Comparison of ENCODE assay signal across 14 cellular contexts in the genomic region with DNA sequence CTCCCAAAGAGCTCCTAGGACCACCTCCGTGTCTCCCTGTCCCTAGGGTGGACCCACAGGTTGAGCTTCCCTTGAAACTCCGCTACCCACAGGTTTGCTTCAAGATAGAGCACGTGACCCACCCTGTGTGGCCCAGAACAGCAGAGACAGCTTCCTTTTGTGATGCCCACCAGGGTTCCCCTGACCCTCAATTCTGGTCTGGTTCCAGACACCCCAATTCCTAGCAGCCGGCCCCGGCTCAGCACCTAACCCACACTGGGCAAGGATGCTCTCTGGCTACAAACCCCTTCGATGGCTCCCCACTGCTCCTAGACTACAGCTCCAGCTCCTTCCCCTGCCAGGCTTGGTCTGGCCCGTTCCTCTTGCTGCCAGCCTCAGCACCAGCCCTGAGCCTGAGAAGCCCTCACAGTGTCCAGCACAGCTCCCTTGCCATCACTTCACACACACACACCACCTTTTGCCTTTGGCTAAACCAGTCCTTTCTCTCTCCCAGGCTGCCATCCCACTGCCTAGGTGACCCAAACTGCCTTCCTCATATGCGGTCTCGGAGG. TPM values are rescaled to one million over a fixed set of nuclear protein-coding genes. Genes with fewer than 3 reads are reported as not detected.
A peak's percentile ranks its signal among the peaks of the same experiment; 100 is the strongest.
DNase-seq lines count a peak whose midpoint lies in the region; ATAC-seq, FAIRE-seq and TF ChIP-seq lines count a peak whose summit lies in the region.
"Had no signal": no experiment of that assay in that cellular context is flagged by ENCODE, and none has a peak within 500 bp of the region (broad histone marks: within the 10 kb centered on the region; RNA-seq: fewer than 3 reads in every experiment).

No MANE protein-coding gene starts in this region.

- H2AFZ ChIP-seq in SK-N-SH (ENCODE audit: low read depth): 0 out of 2 replicates have a peak overlapping the region, but pooled peaks have one; percentile 68

- CTCF ChIA-PET in activated naive CD4-positive, alpha-beta T cell treated with anti-CD3 and anti-CD28 coated beads for 36 hours (lab: Charles Lee): interaction anchor here (0.6 to 4.7 kb wide), 22 partner anchors 8 to 708 kb away, joined by 3 to 49 read pairs (median 4); a partner anchor contains a TSS
- CTCF ChIA-PET in SK-N-SH (lab: Yijun Ruan, JAX): interaction anchor here (0.6 to 10.5 kb wide), 25 partner anchors 10 to 725 kb away, joined by 3 to 128 read pairs (median 8); a partner anchor contains a TSS

- no peaks in the 10 kb centered on the region for H3F3A ChIP-seq in SK-N-SH (replicated peaks; ENCODE audit: insufficient read depth)

- no peak for TF ChIP-seq RAD21 in SK-N-SH (IDR thresholded peaks at IDR 0.05; ENCODE audit: low read length)

- WGBS in SK-N-SH (ENCODE audit: low lambda C conversion rate): 63% methylated on average over 8 of the region's 9 CpGs
- 44 to 77% methylated on average over 3 to 4 of the region's 9 CpGs for WGBS in thyroid gland, 2 donors

- H3K9me3 ChIP-seq in SK-N-SH (0 out of 2 replicates have a peak, but pooled peaks cover 9% of the 10 kb centered on the region), thyroid gland (no peaks in the 10 kb centered on the region)
- H3K9me3 ChIP-seq: gastrocnemius medialis had no signal

- H3K4me2 ChIP-seq in SK-N-SH: no peak overlapping the region

- peak; percentile 21 to 36 for ATAC-seq in stimulated activated naive B cell treated with anti-CD40 and anti-IgM and Interleukin-4, amounts not matched to agents 10 μg/mL and 1 μg/mL and 100 μg/mL, for 72 hours (replicated peaks)
- ATAC-seq in GM18873 (IDR thresholded peaks at IDR 0.05; ENCODE audit: low FRiP score, unreplicated experiment): no peak

- no peaks in the 10 kb centered on the region for H3K36me3 ChIP-seq in SK-N-SH (replicated peaks in 1 of 2; ENCODE audit: control insufficient read depth in 1 of 2, insufficient read depth in 2 of 2, low read length in 1 of 2)
- no peaks in the 10 kb centered on the region for H3K36me3 ChIP-seq in thyroid gland
- H3K36me3 ChIP-seq: gastrocnemius medialis, spleen had no signal

- no peak for TF ChIP-seq EP300 in SK-N-SH (IDR thresholded peaks at IDR 0.05; ENCODE audit: borderline replicate concordance in 1 of 2, low read depth in 1 of 2, low read length in 1 of 2)

- POLR2A ChIA-PET in SK-N-SH (lab: Yijun Ruan, JAX): interaction anchor here (0.5 to 1.2 kb wide), 2 partner anchors 112 to 216 kb away, joined by 3 to 4 read pairs; no protein-coding TSS in a partner anchor

- DNase-seq in activated naive CD4-positive, alpha-beta T cell treated with anti-CD3 and anti-CD28 coated beads for 36 hours: no peak
- no peak for DNase-seq in activated naive CD4-positive, alpha-beta T cell treated with Interleukin-2 at 50 U/mL for 16 hours
- DNase-seq in SK-N-SH (no peak), fibroblast of the aortic adventitia (ENCODE audit: low read depth) (no peak), GM12892 (ENCODE audit: insufficient read length) (no peak), thyroid gland (no peak)
- DNase-seq in stimulated activated naive B cell treated with anti-CD40 and anti-IgM and Interleukin-4, amounts not matched to agents 10 μg/mL and 1 μg/mL and 100 μg/mL, for 72 hours: no peak

- H3K4me3 ChIP-seq in SK-N-SH (ENCODE audit: low read depth in 2 of 2, low read length in 1 of 2) (no peak overlapping the region), fibroblast of the aortic adventitia (ENCODE audit: low read depth, low read length) (peak overlapping the region; percentile 44), thyroid gland (replicated peaks in 1 of 3) (no peak overlapping the region)
- H3K4me3 ChIP-seq: gastrocnemius medialis, GM12878 had no signal

- no peak overlapping the region for H3K27ac Mint-ChIP-seq in activated naive CD4-positive, alpha-beta T cell treated with anti-CD3 and anti-CD28 coated beads for 36 hours
- H3K27ac Mint-ChIP-seq in stimulated activated naive B cell treated with anti-CD40 and anti-IgM and Interleukin-4, amounts not matched to agents 10 μg/mL and 1 μg/mL and 100 μg/mL, for 72 hours: peak overlapping the region; percentile 51

- TF ChIP-seq POLR2A in GM12892 (IDR thresholded peaks at IDR 0.05; ENCODE audit: low read depth, low read length): no peak
- no peak for TF ChIP-seq POLR2A in thyroid gland (IDR thresholded peaks at IDR 0.05)

- H3K27ac ChIP-seq in SK-N-SH (ENCODE audit: low read depth in 2 of 2, low read length in 1 of 2) (no peak overlapping the region), thyroid gland (no peak overlapping the region)
- H3K27ac ChIP-seq: C4-2B, gastrocnemius medialis, spleen had no signal

- H3K9me3 Mint-ChIP-seq in activated naive CD4-positive, alpha-beta T cell treated with anti-CD3 and anti-CD28 coated beads for 36 hours: no peaks in the 10 kb centered on the region
- H3K9me3 Mint-ChIP-seq in stimulated activated naive B cell treated with anti-CD40 and anti-IgM and Interleukin-4, amounts not matched to agents 10 μg/mL and 1 μg/mL and 100 μg/mL, for 72 hours: no peaks in the 10 kb centered on the region

- H3K27me3 ChIP-seq in SK-N-SH (ENCODE audit: insufficient read depth) (no peaks in the 10 kb centered on the region; the same call in 1 of the 2 replicates), thyroid gland (no peaks in the 10 kb centered on the region)

- peaks cover 6% of the 10 kb centered on the region for H3K4me1 Mint-ChIP-seq in activated naive CD4-positive, alpha-beta T cell treated with anti-CD3 and anti-CD28 coated beads for 36 hours (ENCODE audit: low read depth)
- peaks cover 4 to 8% of the 10 kb centered on the region in 2 donors for H3K4me1 Mint-ChIP-seq in stimulated activated naive B cell treated with anti-CD40 and anti-IgM and Interleukin-4, amounts not matched to agents 10 μg/mL and 1 μg/mL and 100 μg/mL, for 72 hours

- peak overlapping the region; percentile 70 for H3K4me3 Mint-ChIP-seq in activated naive CD4-positive, alpha-beta T cell treated with anti-CD3 and anti-CD28 coated beads for 36 hours
- peak overlapping the region; percentile 80 to 87 for H3K4me3 Mint-ChIP-seq in stimulated activated naive B cell treated with anti-CD40 and anti-IgM and Interleukin-4, amounts not matched to agents 10 μg/mL and 1 μg/mL and 100 μg/mL, for 72 hours

- H3K36me3 Mint-ChIP-seq in activated naive CD4-positive, alpha-beta T cell treated with anti-CD3 and anti-CD28 coated beads for 36 hours (ENCODE audit: low read depth): no peaks in the 10 kb centered on the region
- H3K36me3 Mint-ChIP-seq in stimulated activated naive B cell treated with anti-CD40 and anti-IgM and Interleukin-4, amounts not matched to agents 10 μg/mL and 1 μg/mL and 100 μg/mL, for 72 hours: no peaks in the 10 kb centered on the region

- no peaks in the 10 kb centered on the region for H3K9me2 ChIP-seq in SK-N-SH

- H3K9ac ChIP-seq in SK-N-SH: no peak overlapping the region

- no peak for FAIRE-seq in GM12892 (lab: Jason Lieb, UNC)
- FAIRE-seq: GM12878 had no signal

- intact Hi-C loops in activated naive CD4-positive, alpha-beta T cell treated with anti-CD3 and anti-CD28 coated beads for 36 hours (cut with micrococcal nuclease): loop anchor here (10.0 kb wide), 1 partner anchor 633 kb away; no protein-coding TSS in a partner anchor
- intact Hi-C loops in thyroid gland (cut with DNase I): loop anchor here (5.0 kb wide), 1 partner anchor 60 kb away; no protein-coding TSS in a partner anchor

- H3K27me3 Mint-ChIP-seq in activated naive CD4-positive, alpha-beta T cell treated with anti-CD3 and anti-CD28 coated beads for 36 hours (ENCODE audit: low read depth): peaks cover 6% of the 10 kb centered on the region
- H3K27me3 Mint-ChIP-seq in stimulated activated naive B cell treated with anti-CD40 and anti-IgM and Interleukin-4, amounts not matched to agents 10 μg/mL and 1 μg/mL and 100 μg/mL, for 72 hours: peaks cover 30 to 39% of the 10 kb centered on the region in 2 donors

- no peaks in the 10 kb centered on the region for H4K20me1 ChIP-seq in SK-N-SH (ENCODE audit: insufficient read depth)

- H3K4me1 ChIP-seq in SK-N-SH (ENCODE audit: control insufficient read depth in 1 of 2, insufficient read depth in 2 of 2, low read depth in 1 of 2, low read length in 1 of 2) (peaks cover 0 to 3% of the 10 kb centered on the region in 2 experiments; a peak in 1 of 4 replicates), thyroid gland (no peaks in the 10 kb centered on the region)

- no peak for TF ChIP-seq CTCF in SK-N-SH (IDR thresholded peaks at IDR 0.05)
- TF ChIP-seq CTCF in fibroblast of the aortic adventitia (IDR thresholded peaks at IDR 0.05; ENCODE audit: insufficient read depth, low read length): no peak
- no peak for TF ChIP-seq CTCF in thyroid gland (IDR thresholded peaks at IDR 0.05)

- no peaks in the 10 kb centered on the region for H3K79me2 ChIP-seq in SK-N-SH (ENCODE audit: insufficient read depth)

RNA-seq across cellular contexts. Expression of a gene that starts 6.3 kb away (rescaled TPM):
- total RNA-seq in activated naive CD4-positive, alpha-beta T cell treated with anti-CD3 and anti-CD28 coated beads for 36 hours: under 1 TPM; 0.26 to 0.30 TPM
- polyA plus RNA-seq in SK-N-SH (2012; rRNA removed): 1.2 and 2.5 TPM in 2 replicates
- polyA plus RNA-seq in SK-N-SH (2012; cell fraction: cytosol; rRNA removed): 0.44 and 0.64 TPM in 2 replicates
- polyA plus RNA-seq in SK-N-SH (2012; cell fraction: nucleus; rRNA removed): 12.7 and 15.1 TPM in 2 replicates
- total RNA-seq in fibroblast of the aortic adventitia (ENCODE audit: low replicate concordance): 0.33 TPM in 1 of 2 replicates, not detected in the other
- 2.3 TPM for polyA plus RNA-seq in GM12892 (2012; ENCODE audit: missing spikeins)
- total RNA-seq in thyroid gland: under 1 TPM in 1 of 4 donors, not detected in 3; 0.83 TPM

RNA-seq across cellular contexts. Expression of a gene that starts 20.4 kb away (rescaled TPM):
- total RNA-seq in activated naive CD4-positive, alpha-beta T cell treated with anti-CD3 and anti-CD28 coated beads for 36 hours: under 1 TPM in 1 of 2 experiments, not detected in 1; 0.36 TPM
- 0.05 and 0.08 TPM in 2 replicates for polyA plus RNA-seq in SK-N-SH (2012; rRNA removed)
- polyA plus RNA-seq in SK-N-SH (2012; cell fraction: cytosol; rRNA removed): 0.04 and 0.07 TPM in 2 replicates
- polyA plus RNA-seq in SK-N-SH (2012; cell fraction: nucleus; rRNA removed): 0.06 TPM in 1 of 2 replicates, not detected in the other
- total RNA-seq in fibroblast of the aortic adventitia (ENCODE audit: low replicate concordance): not detected in 2 replicates
- not detected for polyA plus RNA-seq in GM12892 (2012; ENCODE audit: missing spikeins)
- not detected for total RNA-seq in thyroid gland
- total RNA-seq: gastrocnemius medialis, mononuclear cell, OCI-LY7 had no signal
- polyA plus RNA-seq: GM12878 had no signal

RNA-seq across cellular contexts. Expression of a gene that starts 20.4 kb away (rescaled TPM):
- under 1 TPM; 0.32 to 0.41 TPM for total RNA-seq in activated naive CD4-positive, alpha-beta T cell treated with anti-CD3 and anti-CD28 coated beads for 36 hours
- 22.3 and 30.8 TPM in 2 replicates for polyA plus RNA-seq in SK-N-SH (2012; rRNA removed)
- polyA plus RNA-seq in SK-N-SH (2012; cell fraction: cytosol; rRNA removed): 14.8 and 24.2 TPM in 2 replicates
- polyA plus RNA-seq in SK-N-SH (2012; cell fraction: nucleus; rRNA removed): 64.5 and 67.9 TPM in 2 replicates
- total RNA-seq in fibroblast of the aortic adventitia (ENCODE audit: low replicate concordance) (5.6 and 8.8 TPM in 2 replicates), thyroid gland (1 to 10 TPM; 4.0 to 8.0 (median 6.1) TPM)
- polyA plus RNA-seq in GM12892 (2012; ENCODE audit: missing spikeins): 1.8 TPM
- total RNA-seq: OCI-LY7 had no signal

RNA-seq across cellular contexts. Expression of a gene that starts 56.8 kb away (rescaled TPM):
- 10 to 100 TPM; 69.5 to 71.2 TPM for total RNA-seq in activated naive CD4-positive, alpha-beta T cell treated with anti-CD3 and anti-CD28 coated beads for 36 hours
- 173 and 220 TPM in 2 replicates for polyA plus RNA-seq in SK-N-SH (2012; rRNA removed)
- 161 and 178 TPM in 2 replicates for polyA plus RNA-seq in SK-N-SH (2012; cell fraction: cytosol; rRNA removed)
- polyA plus RNA-seq in SK-N-SH (2012; cell fraction: nucleus; rRNA removed): 111 and 125 TPM in 2 replicates
- total RNA-seq in fibroblast of the aortic adventitia (ENCODE audit: low replicate concordance): 75.4 and 111 TPM in 2 replicates
- 65.0 TPM for polyA plus RNA-seq in GM12892 (2012; ENCODE audit: missing spikeins)
- total RNA-seq in thyroid gland: 100 to 1,000 TPM; 170 to 228 (median 185) TPM

RNA-seq across cellular contexts. Expression of a gene that starts 57.3 kb away (rescaled TPM):
- 1 to 10 TPM; 2.5 to 3.4 TPM for total RNA-seq in activated naive CD4-positive, alpha-beta T cell treated with anti-CD3 and anti-CD28 coated beads for 36 hours
- polyA plus RNA-seq in SK-N-SH (2012; rRNA removed): 7.2 and 7.9 TPM in 2 replicates
- polyA plus RNA-seq in SK-N-SH (2012; cell fraction: cytosol; rRNA removed): 2.8 and 5.4 TPM in 2 replicates
- 17.4 and 18.9 TPM in 2 replicates for polyA plus RNA-seq in SK-N-SH (2012; cell fraction: nucleus; rRNA removed)
- total RNA-seq in fibroblast of the aortic adventitia (ENCODE audit: low replicate concordance): 9.3 and 15.5 TPM in 2 replicates
- 0.47 TPM for polyA plus RNA-seq in GM12892 (2012; ENCODE audit: missing spikeins)
- 10 to 100 TPM in 1 of 4 donors, 1 to 10 TPM in 3; 7.0 to 11.8 (median 8.9) TPM for total RNA-seq in thyroid gland
